ENCODE assay signal across 26 cellular contexts in genomic region chr16:15486661-15487060, GRCh38.
"Had no signal": no experiment of that assay in that cellular context is flagged by ENCODE, and none has a peak within 500 bp of the region (broad histone marks: within the 10 kb centered on the region; RNA-seq: fewer than 3 reads in every experiment).

No MANE protein-coding gene starts in this region.

- DNase-seq: colonic mucosa; cortex of kidney; effector CD8-positive, alpha-beta T cell; effector memory CD8-positive, alpha-beta T cell; endodermal cell; erythroblast; esophagus squamous epithelium; foreskin fibroblast; foreskin melanocyte; gastrocnemius medialis; glutamatergic neuron; head of caudate nucleus; heart right ventricle; hippocampal formation; left cardiac atrium; left lung; left ventricle myocardium superior; lower lobe of right lung; mesenchymal stem cell; mucosa of descending colon; naive B cell had no signal

- H3K27me3 ChIP-seq: colonic mucosa, esophagus squamous epithelium, gastrocnemius medialis, heart right ventricle, left lung had no signal

- H3K4me3 ChIP-seq: colonic mucosa, esophagus squamous epithelium, gastrocnemius medialis, heart right ventricle, left lung, lower lobe of right lung, mucosa of descending colon had no signal

- FAIRE-seq: endometrium, islet of Langerhans, keratinocyte had no signal

- ATAC-seq: effector memory CD8-positive, alpha-beta T cell; esophagus mucosa; gastrocnemius medialis; heart right ventricle; left cardiac atrium; left lung; left ventricle myocardium superior; lower lobe of right lung; mucosa of descending colon had no signal

- H3K9me3 ChIP-seq: colonic mucosa, esophagus squamous epithelium, gastrocnemius medialis, heart right ventricle, left lung, lower lobe of right lung, mucosa of descending colon had no signal

- H3K27ac ChIP-seq: colonic mucosa, epithelial cell of prostate, esophagus squamous epithelium, gastrocnemius medialis, heart right ventricle, left lung, lower lobe of right lung had no signal

- H3K36me3 ChIP-seq: colonic mucosa, esophagus squamous epithelium, gastrocnemius medialis, heart right ventricle, left lung, lower lobe of right lung had no signal
